In the genomic region with DNA sequence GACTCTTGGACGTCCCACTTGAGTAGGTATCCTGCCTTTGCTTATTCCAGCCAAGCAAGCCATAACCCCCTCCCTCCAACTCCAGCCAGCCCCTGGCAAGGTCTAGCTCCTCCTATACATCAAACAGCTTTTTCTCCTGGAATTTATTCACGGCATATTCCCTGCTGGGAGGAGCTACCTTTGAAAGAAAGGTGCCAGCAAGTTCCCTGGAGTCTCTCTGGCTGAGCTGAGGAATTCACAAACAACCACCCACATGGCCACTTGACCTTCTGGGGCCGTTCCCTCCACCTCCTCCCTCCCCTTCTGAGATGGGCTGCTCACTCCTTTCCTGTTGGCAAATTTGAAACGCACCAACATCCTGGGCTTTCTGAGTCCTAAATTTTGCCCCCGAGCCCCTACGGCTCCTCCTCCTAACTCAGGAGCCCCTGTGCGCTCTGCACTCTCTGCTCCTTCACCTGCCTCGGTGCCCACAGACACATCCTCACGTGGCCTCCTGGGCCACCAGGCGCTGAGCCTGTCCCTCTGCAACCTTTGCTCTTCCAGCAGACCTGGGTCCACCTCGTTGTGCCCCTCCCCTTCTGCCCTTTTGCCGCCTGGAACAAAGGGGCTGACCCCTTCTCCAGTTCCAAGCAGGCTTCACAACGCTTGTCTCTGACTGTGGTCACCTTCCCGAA, we compare ENCODE assay signal across 21 cellular contexts. TPM values are rescaled to one million over a fixed set of nuclear protein-coding genes. Genes with fewer than 3 reads are reported as not detected.
DNase-seq lines count a peak whose midpoint lies in the region; ATAC-seq, FAIRE-seq and TF ChIP-seq lines count a peak whose summit lies in the region.
"Had no signal": no experiment of that assay in that cellular context is flagged by ENCODE, and none has a peak within 500 bp of the region (broad histone marks: within the 10 kb centered on the region; RNA-seq: fewer than 3 reads in every experiment).

No MANE protein-coding gene starts in this region.

- H3K27me3 Mint-ChIP-seq in H9 (ENCODE audit: low read depth): peaks cover 33% of the 10 kb centered on the region
- H3K27me3 Mint-ChIP-seq in progenitor cell of endocrine pancreas: peaks cover 7% of the 10 kb centered on the region

- H4K20me1 ChIP-seq in H9 (ENCODE audit: control insufficient read depth, insufficient read depth, insufficient read length) (no peaks in the 10 kb centered on the region), HepG2 (ENCODE audit: insufficient read depth, low read length) (no peaks in the 10 kb centered on the region)

- H3K36me3 ChIP-seq in HepG2 (replicated peaks in 1 of 2; ENCODE audit: control insufficient read depth in 1 of 2, insufficient read depth in 2 of 2, low read length in 2 of 2): no peaks in the 10 kb centered on the region
- no peaks in the 10 kb centered on the region for H3K36me3 ChIP-seq in HAP-1 (replicated peaks)
- H3K36me3 ChIP-seq: gastrocnemius medialis, right atrium auricular region had no signal

- H3K36me3 Mint-ChIP-seq in H9 (ENCODE audit: insufficient read depth in 1 of 3, low read depth in 3 of 3) (peaks cover 0 to 8% (median 0%) of the 10 kb centered on the region in 3 experiments; a peak in 3 of 7 replicates), progenitor cell of endocrine pancreas (ENCODE audit: insufficient read depth) (no peaks in the 10 kb centered on the region)
- H3K36me3 Mint-ChIP-seq: CD4-positive, alpha-beta memory T cell; type B pancreatic cell had no signal

- H3K27me3 ChIP-seq in H9 (ENCODE audit: insufficient read depth, low read length) (no peaks in the 10 kb centered on the region), HepG2 (ENCODE audit: control insufficient read depth in 1 of 2, insufficient read depth in 2 of 2, low read length in 2 of 2) (no peaks in the 10 kb centered on the region), HAP-1 (ENCODE audit: low read depth) (no peaks in the 10 kb centered on the region)
- H3K27me3 ChIP-seq: dorsolateral prefrontal cortex, gastrocnemius medialis, right atrium auricular region had no signal

- H2AFZ ChIP-seq in H9 (ENCODE audit: low read length): no peak overlapping the region
- no peak overlapping the region for H2AFZ ChIP-seq in HepG2 (ENCODE audit: low read length)

- H3K79me2 ChIP-seq in H9 (ENCODE audit: insufficient read depth, low read length) (no peaks in the 10 kb centered on the region), HepG2 (ENCODE audit: insufficient read depth, low read length) (no peaks in the 10 kb centered on the region)

- intact Hi-C loops in HepG2 (cut with micrococcal nuclease; ENCODE audit: unreplicated experiment): loop anchor here (1.0 to 5.0 kb wide), 2 partner anchors 35 to 48 kb away; a partner anchor contains a TSS

- no peak for TF ChIP-seq RAD21 in HepG2 (CRISPR knock-in tag; IDR thresholded peaks at IDR 0.05)

- no peak overlapping the region for H4K8ac ChIP-seq in H9 (replicated peaks; ENCODE audit: insufficient read length, low read depth, low read length)

- no peak overlapping the region; the same call in 1 of the 2 replicates for H3K14ac ChIP-seq in H9 (ENCODE audit: insufficient read depth, low read length)

- no peak overlapping the region for H3T11ph ChIP-seq in H9 (ENCODE audit: low read length)

- TF ChIP-seq POLR2A in HepG2 (IDR thresholded peaks at IDR 0.05; ENCODE audit: insufficient read depth in 1 of 2, low read depth in 2 of 2, low read length in 2 of 2): 0 out of 4 replicates have a peak, but pooled peaks of 1 of the 2 experiments have one; percentile 47

- ATAC-seq in HepG2 (peak; percentile 92), esophagus mucosa (no peak), HG03378 (IDR thresholded peaks at IDR 0.05; ENCODE audit: unreplicated experiment) (no peak)
- ATAC-seq: gastrocnemius medialis had no signal

- peaks cover 52 to 54% of the 10 kb centered on the region in 2 experiments for H3K4me1 Mint-ChIP-seq in H9
- H3K4me1 Mint-ChIP-seq in progenitor cell of endocrine pancreas (ENCODE audit: low read depth): peaks cover 13% of the 10 kb centered on the region
- H3K4me1 Mint-ChIP-seq: CD4-positive, alpha-beta memory T cell had no signal

- H3K9ac ChIP-seq in H9 (ENCODE audit: extremely low read depth, insufficient read length, low read length) (no peak overlapping the region), HepG2 (ENCODE audit: insufficient read depth, low read depth, low read length) (peak overlapping the region; percentile 41; the same call in 1 of the 2 replicates)

- H3K4me2 ChIP-seq in H9 (ENCODE audit: insufficient read depth, insufficient read length, low read length): no peak overlapping the region
- H3K4me2 ChIP-seq in HepG2 (ENCODE audit: low read depth, low read length): peak overlapping the region; percentile 63

- H3K27ac Mint-ChIP-seq in H9 (peak overlapping the region in 1 of 3 experiments; percentile 92; a peak in 4 of 7 replicates), progenitor cell of endocrine pancreas (no peak overlapping the region)
- H3K27ac Mint-ChIP-seq: CD4-positive, alpha-beta memory T cell; T-helper 2 cell treated with Interferon-gamma antibody and Interleukin-4, amounts not matched to agents 5 μg/mL and 100 μg/mL, for 36 hours; type B pancreatic cell had no signal

- H3K23ac ChIP-seq in H9 (ENCODE audit: insufficient read length, low read depth, low read length): no peak overlapping the region

- H3K4me3 Mint-ChIP-seq in H9 (no peak overlapping the region; a peak in 1 of 5 replicates), progenitor cell of endocrine pancreas (ENCODE audit: low read depth) (peak overlapping the region; percentile 28)
- H3K4me3 Mint-ChIP-seq: CD4-positive, alpha-beta memory T cell; T-helper 2 cell treated with Interferon-gamma antibody and Interleukin-4, amounts not matched to agents 5 μg/mL and 100 μg/mL, for 36 hours; type B pancreatic cell had no signal

- no peak overlapping the region for H3K4ac ChIP-seq in H9 (ENCODE audit: low read depth, low read length)

- peaks cover 13% of the 10 kb centered on the region for H3K4me1 ChIP-seq in H9 (ENCODE audit: insufficient read depth, low read length)
- H3K4me1 ChIP-seq in HepG2 (ENCODE audit: insufficient read depth, low read length): peaks cover 23% of the 10 kb centered on the region
- peaks cover 2% of the 10 kb centered on the region for H3K4me1 ChIP-seq in HAP-1

- peaks cover 0 to 2% of the 10 kb centered on the region in 2 experiments; a peak in 1 of 5 replicates for H3K9me3 Mint-ChIP-seq in H9
- no peaks in the 10 kb centered on the region for H3K9me3 Mint-ChIP-seq in progenitor cell of endocrine pancreas (ENCODE audit: low read depth)
- H3K9me3 Mint-ChIP-seq: T-helper 2 cell treated with Interferon-gamma antibody and Interleukin-4, amounts not matched to agents 5 μg/mL and 100 μg/mL, for 36 hours; type B pancreatic cell had no signal

- no peaks in the 10 kb centered on the region for H3K23me2 ChIP-seq in H9 (ENCODE audit: insufficient read length, low read depth, low read length, poor library complexity, severe bottlenecking)

- H2AK5ac ChIP-seq in H9 (ENCODE audit: insufficient read length, low read length): no peak overlapping the region

- no peak overlapping the region for H2BK12ac ChIP-seq in H9 (ENCODE audit: insufficient read length, low read depth, low read length)

- peak; percentile 82 for FAIRE-seq in HepG2 (lab: Jason Lieb, UNC)
- FAIRE-seq: bronchial epithelial cell, GM18507 had no signal

- H3K4me3 ChIP-seq in HepG2 (replicated peaks in 1 of 3; ENCODE audit: insufficient read depth in 1 of 3, low read depth in 2 of 3, low read length in 3 of 3): peak overlapping the region in 1 of 3 experiments; percentile 38; a peak in 2 of 6 replicates
- H3K4me3 ChIP-seq in HAP-1: no peak overlapping the region
- H3K4me3 ChIP-seq: dorsolateral prefrontal cortex, gastrocnemius medialis, right atrium auricular region had no signal

- H3K9me3 ChIP-seq in H9 (ENCODE audit: control insufficient read depth, low read depth, low read length): no peaks in the 10 kb centered on the region
- H3K9me3 ChIP-seq in HepG2 (ENCODE audit: low read length): no peaks in the 10 kb centered on the region
- no peaks in the 10 kb centered on the region for H3K9me3 ChIP-seq in HAP-1
- H3K9me3 ChIP-seq: gastrocnemius medialis, right atrium auricular region had no signal

- H2BK15ac ChIP-seq in H9 (ENCODE audit: low read depth, low read length): no peak overlapping the region

- no peak overlapping the region for H2BK20ac ChIP-seq in H9 (ENCODE audit: low read depth, low read length, poor library complexity, severe bottlenecking)

- TF ChIP-seq EP300 in HepG2 (IDR thresholded peaks at IDR 0.05; ENCODE audit: low read depth in 2 of 2, low read length in 2 of 2): peak in 1 of 2 experiments; percentile 27; a peak in 1 of 4 replicates
- 0 out of 2 replicates have a peak, but pooled peaks have one; percentile 15 for TF ChIP-seq EP300 in HepG2 (CRISPR knock-in tag; IDR thresholded peaks at IDR 0.05; ENCODE audit: borderline replicate concordance)

- peak; percentile 64 for DNase-seq in H9
- DNase-seq in astrocyte of the hippocampus (ENCODE audit: low read depth, low spot score): peak; percentile 40
- DNase-seq in HepG2 (ENCODE audit: low spot score): peak; percentile 74
- DNase-seq in progenitor cell of endocrine pancreas (ENCODE audit: low spot score, unreplicated experiment): no peak
- no peak for DNase-seq in HAP-1 (ENCODE audit: low spot score in 2 of 2)
- no peak for DNase-seq in NCI-H510A treated with DMSO at 0.1 percent for 48 hours (lab: John Stamatoyannopoulos, UW)
- DNase-seq: activated CD8-positive, alpha-beta memory T cell treated with anti-CD3 and anti-CD28 coated beads for 24 hours; CD4-positive, alpha-beta memory T cell; erythroblast; gastrocnemius medialis; NCI-H526 treated with DMSO at 0.1 percent for 48 hours; Right ventricle myocardium superior; stimulated activated naive CD4-positive, alpha-beta T cell had no signal

- H4K5ac ChIP-seq in H9 (ENCODE audit: insufficient read length, low read depth, low read length): no peak overlapping the region

- WGBS in H9 (ENCODE audit: extremely low coverage, insufficient read length, low lambda C conversion rate): no CpG with 5 or more reads among the region's 14 CpGs
- 7% methylated on average over 14 of the region's 14 CpGs for WGBS in HepG2 (ENCODE audit: low lambda C conversion rate)

- TF ChIP-seq CTCF in H9 (conservative IDR thresholded peaks at IDR 0.05): no peak
- 0 out of 2 replicates have a peak, but pooled peaks have one; percentile 15 for TF ChIP-seq CTCF in HepG2 (CRISPR knock-in tag; IDR thresholded peaks at IDR 0.05)
- no peak for TF ChIP-seq CTCF in progenitor cell of endocrine pancreas (IDR thresholded peaks at IDR 0.05; ENCODE audit: unreplicated experiment)

- no peak overlapping the region for H4K91ac ChIP-seq in H9 (ENCODE audit: insufficient read length, low read depth, low read length)

- H3K18ac ChIP-seq in H9 (ENCODE audit: insufficient read length, low read depth, low read length): no peak overlapping the region

- in situ Hi-C loops in HepG2 (cut with HindIII; ENCODE audit: extremely low pct_ligation_motif_present, low pct_unique_long_range_greater_than_20kb) (no loop called here), HAP-1 (cut with MboI; ENCODE audit: low sequenced_read_pairs) (no loop called here)

- H2BK120ac ChIP-seq in H9 (ENCODE audit: low read depth, low read length, poor library complexity, severe bottlenecking): no peak overlapping the region

- BruUV-seq in HepG2 (replicated peaks; lab: Mats Ljungman, UMichigan): no TSS peak

- CTCF ChIA-PET in HepG2 (lab: Yijun Ruan, JAX; ENCODE audit: low intra/inter-chr PET ratio, low total read pairs): no interaction called here

- H2BK5ac ChIP-seq in H9 (ENCODE audit: insufficient read length, low read length): no peak overlapping the region

- H3K56ac ChIP-seq in H9 (ENCODE audit: insufficient read length, low read depth, low read length): no peak overlapping the region

- H3K27ac ChIP-seq in H9 (ENCODE audit: insufficient read length, low read depth, low read length): no peak overlapping the region
- H3K27ac ChIP-seq in HepG2 (ENCODE audit: extremely low read length, insufficient read depth, low read length): peak overlapping the region; percentile 70
- H3K27ac ChIP-seq: gastrocnemius medialis, right atrium auricular region had no signal

- POLR2A ChIA-PET in HepG2 (lab: Yijun Ruan, JAX): interaction anchor here (1.2 kb wide), 1 partner anchor 49 kb away, joined by 3 read pairs; no protein-coding TSS in a partner anchor

- no peaks in the 10 kb centered on the region for H3K79me1 ChIP-seq in H9 (ENCODE audit: insufficient read depth, low read depth, low read length, poor library complexity, severe bottlenecking)

RNA-seq across cellular contexts. Expression of a gene that starts 48.0 kb away (rescaled TPM):
- total RNA-seq in H9 (2021) (2.9 and 3.2 TPM in 2 replicates), HepG2 (2016; rRNA removed; fragmentation: Illumina TruSeq; extraction: Trizol) (12.9 and 13.6 TPM in 2 replicates), progenitor cell of endocrine pancreas (9.1 and 10.3 TPM in 2 replicates), esophagus mucosa (3.9 TPM)
- total RNA-seq in HepG2 (2016; cell fraction: cytosol; rRNA removed; fragmentation: Illumina TruSeq; extraction: Trizol; ENCODE audit: low read depth): 1.2 and 1.6 TPM in 2 replicates
- 11.4 and 13.0 TPM in 2 replicates for total RNA-seq in HepG2 (2016; cell fraction: insoluble cytoplasmic fraction; rRNA removed; fragmentation: Illumina TruSeq; extraction: Trizol)
- 6.0 and 6.8 TPM in 2 replicates for total RNA-seq in HepG2 (2016; cell fraction: membrane; rRNA removed; fragmentation: Illumina TruSeq; extraction: Trizol)
- total RNA-seq in HepG2 (2016; cell fraction: nucleus; rRNA removed; fragmentation: Illumina TruSeq; extraction: Trizol): 20.1 and 20.8 TPM in 2 replicates
- polyA plus RNA-seq in HepG2 (2011; rRNA removed): 6.2 and 6.4 TPM in 2 replicates
- 3.1 and 3.5 TPM in 2 replicates for polyA plus RNA-seq in HepG2 (2011; cell fraction: cytosol; rRNA removed)
- polyA plus RNA-seq in HepG2 (2011; cell fraction: nucleus; rRNA removed): 17.5 and 19.4 TPM in 2 replicates
- 4.4 and 5.0 TPM in 2 replicates for polyA plus RNA-seq in HepG2 (2012)
- 0.99 and 1.1 TPM in 2 replicates for polyA plus RNA-seq in HepG2 (2016; cell fraction: cytosol; fragmentation: Illumina TruSeq; extraction: Trizol; ENCODE audit: low read depth)
- 9.9 and 11.3 TPM in 2 replicates for polyA plus RNA-seq in HepG2 (2016; cell fraction: insoluble cytoplasmic fraction; fragmentation: Illumina TruSeq; extraction: Trizol; ENCODE audit: low read depth)
- 2.7 and 2.9 TPM in 2 replicates for polyA plus RNA-seq in HepG2 (2016; cell fraction: membrane; fragmentation: Illumina TruSeq; extraction: Trizol; ENCODE audit: low read depth)
- polyA plus RNA-seq in HepG2 (2016; cell fraction: nucleus; fragmentation: Illumina TruSeq; extraction: Trizol; ENCODE audit: insufficient read depth, low read depth): 37.7 and 40.5 TPM in 2 replicates
- polyA minus RNA-seq in HepG2 (2011; rRNA and poly(A)+ RNA removed; ENCODE audit: low replicate concordance): 0.91 and 21.7 TPM in 2 replicates
- 4.5 and 5.4 TPM in 2 replicates for polyA minus RNA-seq in HepG2 (2011; cell fraction: cytosol; rRNA and poly(A)+ RNA removed)
- 15.3 and 19.7 TPM in 2 replicates for polyA minus RNA-seq in HepG2 (2011; cell fraction: nucleus; rRNA and poly(A)+ RNA removed)

Comparison
In these comparisons a context has a peak if more than half of its experiments do, and no peak if none do; other contexts are left out.
1. DNase-seq: peak in H9 (single experiment), astrocyte of the hippocampus (single experiment) and HepG2 (single experiment); none in progenitor cell of endocrine pancreas (single experiment), HAP-1 (0 of 2) and NCI-H510A treated with DMSO at 0.1 percent for 48 hours (single experiment).